In the genomic region with DNA sequence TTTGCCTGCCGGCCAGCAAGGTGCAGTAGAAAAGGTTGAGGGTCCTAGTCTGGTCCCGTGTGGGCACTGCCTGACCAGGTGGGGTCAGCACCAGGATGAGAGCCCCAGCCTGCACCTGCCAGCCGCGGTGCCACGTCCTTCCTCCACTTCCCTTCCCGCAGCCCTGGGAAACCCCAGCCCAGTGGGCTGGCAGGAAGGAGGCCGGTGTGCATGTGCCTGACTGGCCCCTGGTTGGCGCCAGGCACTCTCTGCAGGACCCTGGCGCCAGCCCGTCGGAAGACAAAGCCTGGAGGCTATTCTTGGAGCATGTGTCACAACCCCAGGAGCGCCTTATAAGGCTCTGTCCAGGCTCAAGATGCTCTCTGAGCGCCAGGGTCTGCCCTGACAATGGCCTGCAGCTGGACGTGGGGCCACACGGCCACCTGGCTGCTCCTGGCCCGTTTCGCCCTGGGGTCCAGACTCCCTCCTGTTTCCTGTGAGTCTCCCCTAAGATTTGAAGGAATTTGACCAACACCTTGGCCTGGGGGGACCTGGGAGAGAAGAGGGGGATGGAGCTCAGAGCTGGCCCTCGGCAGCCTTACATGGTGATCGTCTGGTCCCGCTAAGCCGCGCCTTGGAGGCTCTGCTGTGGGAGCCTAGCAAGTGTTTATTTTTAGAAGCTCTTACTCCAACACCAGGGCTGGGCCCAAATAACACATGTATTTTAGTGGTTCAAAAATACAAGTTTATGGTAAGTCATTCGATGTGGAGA, we compare ENCODE assay signal across 10 cellular contexts. TPM values are rescaled to one million over a fixed set of nuclear protein-coding genes. Genes with fewer than 3 reads are reported as not detected.
DNase-seq lines count a peak whose midpoint lies in the region; ATAC-seq and TF ChIP-seq lines count a peak whose summit lies in the region.
"Had no signal": no experiment of that assay in that cellular context is flagged by ENCODE, and none has a peak within 500 bp of the region (broad histone marks: within the 10 kb centered on the region; RNA-seq: fewer than 3 reads in every experiment).

No MANE protein-coding gene starts in this region.

- BruUV-seq in Caco-2 (replicated peaks; lab: Mats Ljungman, UMichigan) = no TSS peak

- peak overlapping the region; percentile 89 for H3K27ac Mint-ChIP-seq in Caco-2 (ENCODE audit: unreplicated experiment)

- H3K27me3 ChIP-seq in Caco-2 (replicated peaks; ENCODE audit: control insufficient read depth, insufficient read depth, low read length) (no peaks in the 10 kb centered on the region), prostate gland (replicated peaks; ENCODE audit: insufficient read depth) (no peaks in the 10 kb centered on the region)

- CTCF ChIA-PET in Caco-2 (lab: Charles Lee) = no interaction called here
- CTCF ChIA-PET in GM10248 (lab: Yijun Ruan, JAX) = no interaction called here

- H3K36me3 Mint-ChIP-seq in Caco-2 (ENCODE audit: insufficient read depth, unreplicated experiment) = peaks cover 18% of the 10 kb centered on the region

- TF ChIP-seq POLR2A in prostate gland (IDR thresholded peaks at IDR 0.05) = no peak

- H3K4me1 ChIP-seq in Caco-2 = peaks cover 53% of the 10 kb centered on the region
- no peaks in the 10 kb centered on the region for H3K4me1 ChIP-seq in prostate gland (replicated peaks)

- no peak overlapping the region for H3K4me3 Mint-ChIP-seq in Caco-2 (ENCODE audit: unreplicated experiment)
- H3K4me3 Mint-ChIP-seq: activated CD4-positive, alpha-beta T cell treated with anti-CD3 and anti-CD28 coated beads, Interleukin-2, amount 10 ng/mL, durations not matched to agents 24 days and 14 days had no signal

- peaks cover 19% of the 10 kb centered on the region for H3K4me1 Mint-ChIP-seq in Caco-2 (ENCODE audit: low read depth, unreplicated experiment)

- intact Hi-C loops in Caco-2 (cut with micrococcal nuclease; ENCODE audit: unreplicated experiment) (loop anchor here (5.0 kb wide), 1 partner anchor 38 kb away; no protein-coding TSS in a partner anchor), cardiac septum (cut with DNase I) (loop anchor here (2.0 kb wide), 3 partner anchors 17 to 45 kb away; no protein-coding TSS in a partner anchor), prostate gland (cut with DNase I) (no loop called here)

- peak overlapping the region; percentile 51 to 59 for H3K27ac ChIP-seq in prostate gland

- H3K4me3 ChIP-seq in Caco-2 (ENCODE audit: low read depth, low read length) = no peak overlapping the region
- no peak overlapping the region for H3K4me3 ChIP-seq in prostate gland

- no peak for TF ChIP-seq CTCF in Caco-2 (IDR thresholded peaks at IDR 0.05; ENCODE audit: insufficient read depth in 1 of 2, low read depth in 1 of 2, low read length in 1 of 2, severe bottlenecking in 1 of 2, unreplicated experiment in 1 of 2)
- TF ChIP-seq CTCF in prostate gland (IDR thresholded peaks at IDR 0.05) = no peak
- TF ChIP-seq CTCF in GM10248 (IDR thresholded peaks at IDR 0.05; ENCODE audit: control extremely low read depth, extremely low read depth, low read depth, missing control alignments) = no peak

- 70% methylated on average over 23 of the region's 23 CpGs for WGBS in prostate gland

- H3K9me3 ChIP-seq in Caco-2 (no peaks in the 10 kb centered on the region), prostate gland (no peaks in the 10 kb centered on the region)

- H3K9me3 Mint-ChIP-seq in Caco-2 (ENCODE audit: unreplicated experiment) = no peaks in the 10 kb centered on the region
- H3K9me3 Mint-ChIP-seq: activated CD4-positive, alpha-beta T cell treated with anti-CD3 and anti-CD28 coated beads, Interleukin-2, amount 10 ng/mL, durations not matched to agents 24 days and 14 days had no signal

- peak in 1 of 2 experiments; percentile 43 for DNase-seq in Caco-2
- DNase-seq in SK-N-DZ (ENCODE audit: low spot score) = peak; percentile 44
- peak; percentile 88 for DNase-seq in cardiac septum (ENCODE audit: low spot score)
- DNase-seq in prostate gland (ENCODE audit: low spot score) = no peak
- DNase-seq in GM10248 (ENCODE audit: extremely low spot score) = no peak
- DNase-seq in DMS114 treated with DMSO at 0.1 percent for 48 hours (lab: John Stamatoyannopoulos, UW; ENCODE audit: unreplicated experiment) = no peak
- no peak for DNase-seq in activated CD4-positive, CD25-positive, alpha-beta regulatory T cell treated with anti-CD3 and anti-CD28 coated beads, Interleukin-2, amount 50 U/mL, for 72 hours
- DNase-seq: activated CD4-positive, alpha-beta T cell treated with anti-CD3 and anti-CD28 coated beads, Interleukin-2, amount 10 ng/mL, durations not matched to agents 24 days and 14 days; NCI-H526 had no signal

- ATAC-seq in HG03460 (IDR thresholded peaks at IDR 0.05; ENCODE audit: unreplicated experiment) = no peak

- no peaks in the 10 kb centered on the region for H3K27me3 Mint-ChIP-seq in Caco-2 (ENCODE audit: insufficient read depth, unreplicated experiment)

- POLR2A ChIA-PET in Caco-2 (lab: Charles Lee) (interaction anchor here (0.9 kb wide), 1 partner anchor 32 kb away, joined by 3 read pairs; a partner anchor contains a TSS), GM10248 (lab: Yijun Ruan, JAX) (no interaction called here)

- no peaks in the 10 kb centered on the region for H3K36me3 ChIP-seq in Caco-2 (ENCODE audit: control insufficient read depth, insufficient read depth, low read length)
- H3K36me3 ChIP-seq in prostate gland = no peaks in the 10 kb centered on the region

RNA-seq across cellular contexts. Expression of a gene that starts 31.9 kb away (rescaled TPM):
- total RNA-seq in Caco-2 (2022) = 32.0 and 36.5 TPM in 2 replicates
- 13.5 and 16.8 TPM in 2 replicates for polyA plus RNA-seq in SK-N-DZ (2014; cell fraction: cytosol; rRNA removed)
- 68.2 and 72.8 TPM in 2 replicates for polyA plus RNA-seq in SK-N-DZ (2014; cell fraction: nucleus; rRNA removed)
- total RNA-seq in cardiac septum = 20.1 TPM
- total RNA-seq in prostate gland = 10 to 100 TPM; 20.2 to 52.4 TPM

Comparison
In these comparisons a context has a peak if more than half of its experiments do, and no peak if none do; other contexts are left out.
1. DNase-seq: peak in SK-N-DZ (single experiment) and cardiac septum (single experiment); none in prostate gland (single experiment), GM10248 (single experiment), DMS114 treated with DMSO at 0.1 percent for 48 hours (single experiment) and activated CD4-positive, CD25-positive, alpha-beta regulatory T cell treated with anti-CD3 and anti-CD28 coated beads, Interleukin-2, amount 50 U/mL, for 72 hours (single experiment).